22 cellular contexts compared by ENCODE assay signal in the genomic region with DNA sequence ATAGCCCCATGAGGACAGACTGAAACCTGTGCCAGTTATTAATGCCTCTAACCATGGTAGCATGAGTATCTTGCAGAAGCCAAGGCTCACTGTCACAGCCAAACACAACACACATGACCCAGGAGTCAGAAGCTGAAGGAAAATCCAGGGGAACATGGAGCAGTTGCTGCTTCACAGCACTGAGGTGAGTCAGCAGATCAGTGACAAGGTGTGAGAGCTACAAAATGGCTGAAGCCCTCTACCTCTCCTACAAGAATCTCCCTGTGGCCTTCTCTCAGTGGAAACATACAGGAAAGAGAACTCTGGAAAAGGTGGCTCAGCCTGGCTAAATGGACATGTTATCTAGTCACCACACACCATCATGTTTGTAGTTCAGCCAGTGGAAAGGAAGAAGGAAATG.
DNase-seq lines count a peak whose midpoint lies in the region; ATAC-seq, FAIRE-seq and TF ChIP-seq lines count a peak whose summit lies in the region.
"Had no signal": no experiment of that assay in that cellular context is flagged by ENCODE, and none has a peak within 500 bp of the region (broad histone marks: within the 10 kb centered on the region; RNA-seq: fewer than 3 reads in every experiment).

No MANE protein-coding gene starts in this region.

- no peak for FAIRE-seq in HepG2 (lab: Jason Lieb, UNC)
- FAIRE-seq: A204.1, GM18507 had no signal

- TF ChIP-seq EP300 in HepG2 (IDR thresholded peaks at IDR 0.05; ENCODE audit: low read depth in 2 of 2, low read length in 2 of 2) (no peak), HepG2 (CRISPR knock-in tag; IDR thresholded peaks at IDR 0.05; ENCODE audit: borderline replicate concordance) (no peak)

- TF ChIP-seq RAD21 in HepG2 (CRISPR knock-in tag; IDR thresholded peaks at IDR 0.05), result no peak

- H3K27ac ChIP-seq in HepG2 (ENCODE audit: extremely low read length, insufficient read depth, low read length) (no peak overlapping the region), right lobe of liver (no peak overlapping the region), PC-3 (ENCODE audit: low read length) (no peak overlapping the region)
- H3K27ac ChIP-seq: BLaER1 had no signal

- ATAC-seq in HepG2 (no peak), right lobe of liver (no peak), PC-3 (no peak), HG03095 (IDR thresholded peaks at IDR 0.05; ENCODE audit: unreplicated experiment) (no peak)
- peak; percentile 37 for ATAC-seq in stimulated activated effector memory CD8-positive, alpha-beta T cell treated with anti-CD3 and anti-CD28 coated beads, Interleukin-12 subunit alpha, Interleukin-12 subunit beta, amount 100 ng/mL, for 72 hours

- CTCF ChIA-PET in HepG2 (lab: Yijun Ruan, JAX; ENCODE audit: low intra/inter-chr PET ratio, low total read pairs), result no interaction called here
- CTCF ChIA-PET in PC-3 (lab: Charles Lee), result no interaction called here

- in situ Hi-C loops in HepG2 (cut with HindIII; ENCODE audit: extremely low pct_ligation_motif_present, low pct_unique_long_range_greater_than_20kb), result no loop called here

- BruUV-seq in HepG2 (replicated peaks; lab: Mats Ljungman, UMichigan) (no TSS peak), PC-3 (replicated peaks; lab: Mats Ljungman, UMichigan) (no TSS peak)

- no peaks in the 10 kb centered on the region for H3K27me3 ChIP-seq in HepG2 (ENCODE audit: control insufficient read depth in 1 of 2, insufficient read depth in 2 of 2, low read length in 2 of 2)
- H3K27me3 ChIP-seq in right lobe of liver, result no peaks in the 10 kb centered on the region
- H3K27me3 ChIP-seq in PC-3 (ENCODE audit: low read length), result no peaks in the 10 kb centered on the region
- H3K27me3 ChIP-seq: BLaER1 had no signal

- peaks cover 11% of the 10 kb centered on the region for H3K4me1 ChIP-seq in HepG2 (ENCODE audit: insufficient read depth, low read length)
- no peaks in the 10 kb centered on the region for H3K4me1 ChIP-seq in right lobe of liver
- no peaks in the 10 kb centered on the region for H3K4me1 ChIP-seq in PC-3 (ENCODE audit: insufficient read depth, low read length)

- H3K27ac Mint-ChIP-seq in activated CD4-positive, alpha-beta T cell treated with anti-CD3 and anti-CD28 coated beads, Interleukin-2, amount 10 ng/mL, durations not matched to agents 24 days and 14 days, result no peak overlapping the region
- no peak overlapping the region for H3K27ac Mint-ChIP-seq in stimulated activated effector memory CD8-positive, alpha-beta T cell treated with anti-CD3 and anti-CD28 coated beads, Interleukin-12 subunit alpha, Interleukin-12 subunit beta, amount 100 ng/mL, for 72 hours
- H3K27ac Mint-ChIP-seq: CD4-positive, CD25-positive, alpha-beta regulatory T cell had no signal

- H3K4me2 ChIP-seq in HepG2 (ENCODE audit: low read depth, low read length) (no peak overlapping the region), PC-3 (ENCODE audit: low read length) (no peak overlapping the region)
- H3K4me2 ChIP-seq: BLaER1, SK-N-SH had no signal

- H3K9me3 Mint-ChIP-seq in activated CD4-positive, alpha-beta T cell treated with anti-CD3 and anti-CD28 coated beads, Interleukin-2, amount 10 ng/mL, durations not matched to agents 24 days and 14 days, result peaks cover 12% of the 10 kb centered on the region
- no peaks in the 10 kb centered on the region for H3K9me3 Mint-ChIP-seq in stimulated activated effector memory CD8-positive, alpha-beta T cell treated with anti-CD3 and anti-CD28 coated beads, Interleukin-12 subunit alpha, Interleukin-12 subunit beta, amount 100 ng/mL, for 72 hours

- H3K36me3 ChIP-seq in HepG2 (replicated peaks in 1 of 2; ENCODE audit: control insufficient read depth in 1 of 2, insufficient read depth in 2 of 2, low read length in 2 of 2), result no peaks in the 10 kb centered on the region
- H3K36me3 ChIP-seq in right lobe of liver, result no peaks in the 10 kb centered on the region
- H3K36me3 ChIP-seq in PC-3 (ENCODE audit: low read depth, low read length), result no peaks in the 10 kb centered on the region
- H3K36me3 ChIP-seq: BLaER1 had no signal

- no peaks in the 10 kb centered on the region for H3K27me3 Mint-ChIP-seq in activated CD4-positive, alpha-beta T cell treated with anti-CD3 and anti-CD28 coated beads, Interleukin-2, amount 10 ng/mL, durations not matched to agents 24 days and 14 days
- H3K27me3 Mint-ChIP-seq: CD4-positive, CD25-positive, alpha-beta regulatory T cell had no signal

- H3K4me1 Mint-ChIP-seq in activated CD4-positive, alpha-beta T cell treated with anti-CD3 and anti-CD28 coated beads, Interleukin-2, amount 10 ng/mL, durations not matched to agents 24 days and 14 days, result peaks cover 12% of the 10 kb centered on the region
- peaks cover 6% of the 10 kb centered on the region for H3K4me1 Mint-ChIP-seq in stimulated activated effector memory CD8-positive, alpha-beta T cell treated with anti-CD3 and anti-CD28 coated beads, Interleukin-12 subunit alpha, Interleukin-12 subunit beta, amount 100 ng/mL, for 72 hours
- H3K4me1 Mint-ChIP-seq: CD4-positive, CD25-positive, alpha-beta regulatory T cell had no signal

- no peak overlapping the region for H2AFZ ChIP-seq in HepG2 (ENCODE audit: low read length)
- peak overlapping the region; percentile 54; the same call in 1 of the 2 replicates for H2AFZ ChIP-seq in PC-3 (ENCODE audit: low read length)

- no peaks in the 10 kb centered on the region for H3K79me2 ChIP-seq in HepG2 (ENCODE audit: insufficient read depth, low read length)
- H3K79me2 ChIP-seq in PC-3 (ENCODE audit: low read length), result no peaks in the 10 kb centered on the region

- no peaks in the 10 kb centered on the region for H3K36me3 Mint-ChIP-seq in activated CD4-positive, alpha-beta T cell treated with anti-CD3 and anti-CD28 coated beads, Interleukin-2, amount 10 ng/mL, durations not matched to agents 24 days and 14 days (ENCODE audit: low read depth)
- no peaks in the 10 kb centered on the region for H3K36me3 Mint-ChIP-seq in stimulated activated effector memory CD8-positive, alpha-beta T cell treated with anti-CD3 and anti-CD28 coated beads, Interleukin-12 subunit alpha, Interleukin-12 subunit beta, amount 100 ng/mL, for 72 hours
- H3K36me3 Mint-ChIP-seq: CD4-positive, CD25-positive, alpha-beta regulatory T cell had no signal

- TF ChIP-seq POLR2A in HepG2 (IDR thresholded peaks at IDR 0.05; ENCODE audit: insufficient read depth in 1 of 2, low read depth in 2 of 2, low read length in 2 of 2) (no peak), right lobe of liver (IDR thresholded peaks at IDR 0.05) (no peak)

- H3K9ac ChIP-seq in HepG2 (ENCODE audit: insufficient read depth, low read depth, low read length) (no peak overlapping the region), PC-3 (ENCODE audit: low read length) (no peak overlapping the region)
- H3K9ac ChIP-seq: BLaER1, SK-N-SH had no signal

- intact Hi-C loops in activated CD4-positive, alpha-beta T cell treated with anti-CD3 and anti-CD28 coated beads, Interleukin-2, amount 10 ng/mL, durations not matched to agents 24 days and 14 days (cut with micrococcal nuclease), result no loop called here
- intact Hi-C loops in HepG2 (cut with micrococcal nuclease; ENCODE audit: unreplicated experiment) (no loop called here), right lobe of liver (cut with DNase I) (no loop called here), PC-3 (cut with micrococcal nuclease) (no loop called here)

- H3K9me2 ChIP-seq in PC-3 (replicated peaks; ENCODE audit: low read length), result 0 out of 2 replicates have a peak, but pooled peaks cover 4% of the 10 kb centered on the region
- H3K9me2 ChIP-seq: SK-N-SH had no signal

- POLR2A ChIA-PET in HepG2 (lab: Yijun Ruan, JAX) (no interaction called here), PC-3 (lab: Charles Lee; ENCODE audit: unreplicated experiment) (no interaction called here)

- H4K20me1 ChIP-seq in HepG2 (ENCODE audit: insufficient read depth, low read length) (no peaks in the 10 kb centered on the region), PC-3 (ENCODE audit: low read length) (no peaks in the 10 kb centered on the region)
- H4K20me1 ChIP-seq: BLaER1 had no signal

- no peak overlapping the region for H3K4me3 ChIP-seq in HepG2 (replicated peaks in 1 of 3; ENCODE audit: insufficient read depth in 1 of 3, low read depth in 2 of 3, low read length in 3 of 3)
- H3K4me3 ChIP-seq in right lobe of liver, result no peak overlapping the region
- H3K4me3 ChIP-seq in PC-3 (ENCODE audit: low read length), result no peak overlapping the region
- H3K4me3 ChIP-seq: BLaER1 had no signal

- H3K4me3 Mint-ChIP-seq in activated CD4-positive, alpha-beta T cell treated with anti-CD3 and anti-CD28 coated beads, Interleukin-2, amount 10 ng/mL, durations not matched to agents 24 days and 14 days, result no peak overlapping the region
- H3K4me3 Mint-ChIP-seq in stimulated activated effector memory CD8-positive, alpha-beta T cell treated with anti-CD3 and anti-CD28 coated beads, Interleukin-12 subunit alpha, Interleukin-12 subunit beta, amount 100 ng/mL, for 72 hours, result no peak overlapping the region
- H3K4me3 Mint-ChIP-seq: CD4-positive, CD25-positive, alpha-beta regulatory T cell had no signal

- H3K9me3 ChIP-seq in HepG2 (ENCODE audit: low read length), result no peaks in the 10 kb centered on the region
- no peaks in the 10 kb centered on the region for H3K9me3 ChIP-seq in right lobe of liver
- H3K9me3 ChIP-seq in PC-3 (ENCODE audit: low read length), result no peaks in the 10 kb centered on the region
- H3K9me3 ChIP-seq: BLaER1, SK-N-SH had no signal

- DNase-seq in activated CD4-positive, alpha-beta T cell treated with anti-CD3 and anti-CD28 coated beads, Interleukin-2, amount 10 ng/mL, durations not matched to agents 24 days and 14 days, result peak; percentile 45
- DNase-seq in activated CD4-positive, alpha-beta T cell treated with anti-CD3 and anti-CD28 coated beads, Interleukin-2, amount 50 U/mL, for 4 hours, result no peak
- DNase-seq in HepG2 (ENCODE audit: low spot score) (no peak), right lobe of liver (no peak), PC-3 (no peak)
- DNase-seq in stimulated activated effector memory CD8-positive, alpha-beta T cell treated with anti-CD3 and anti-CD28 coated beads, Interleukin-12 subunit alpha, Interleukin-12 subunit beta, amount 100 ng/mL, for 72 hours (ENCODE audit: low spot score in 2 of 2), result no peak
- DNase-seq in stimulated activated CD4-positive, alpha-beta T cell treated with anti-CD3 and anti-CD28 coated beads, Interleukin-2, amount 100 ng/mL, for 24 hours, result no peak
- DNase-seq: CD4-positive, CD25-positive, alpha-beta regulatory T cell; HCEC 1CT; KBM-7; MV-4-11; NCI-H1105; NCI-H1436 treated with DMSO at 0.1 percent for 48 hours; NCI-H187 treated with DMSO at 0.1 percent for 48 hours; NCI-H2107; NCI-H524; NCI-H774; SK-N-SH had no signal

- TF ChIP-seq CTCF in HepG2 (CRISPR knock-in tag; IDR thresholded peaks at IDR 0.05) (no peak), right lobe of liver (IDR thresholded peaks at IDR 0.05) (no peak), PC-3 (conservative IDR thresholded peaks at IDR 0.05; ENCODE audit: low read depth, low read length) (no peak)

- no peaks in the 10 kb centered on the region for H3F3A ChIP-seq in PC-3 (ENCODE audit: low read length, unreplicated experiment)

TF ChIP-seq in HepG2, 621 proteins besides CTCF, POLR2A, EP300 and RAD21:
- no peak for TF ChIP-seq CBX1 (IDR thresholded peaks at IDR 0.05; ENCODE audit: low read depth)
- no peak for TF ChIP-seq ZNF136 (CRISPR knock-in tag; IDR thresholded peaks at IDR 0.05; ENCODE audit: low read depth)
- TF ChIP-seq KDM1A (CRISPR knock-in tag; IDR thresholded peaks at IDR 0.05), result no peak
- peak; percentile 85 for TF ChIP-seq ZNF343 (CRISPR knock-in tag; IDR thresholded peaks at IDR 0.05)
